9 cellular contexts compared by ENCODE assay signal in genomic region chr2:201223089-201224073, GRCh38. TPM values are rescaled to one million over a fixed set of nuclear protein-coding genes. Genes with fewer than 3 reads are reported as not detected.
A peak's percentile ranks its signal among the peaks of the same experiment; 100 is the strongest.
DNase-seq lines count a peak whose midpoint lies in the region; ATAC-seq and TF ChIP-seq lines count a peak whose summit lies in the region.
"Had no signal": no experiment of that assay in that cellular context is flagged by ENCODE, and none has a peak within 500 bp of the region (broad histone marks: within the 10 kb centered on the region; RNA-seq: fewer than 3 reads in every experiment).

No MANE protein-coding gene starts in this region.

- H3K27me3 Mint-ChIP-seq in activated naive CD8-positive, alpha-beta T cell treated with anti-CD3 and anti-CD28 coated beads for 36 hours, result no peaks in the 10 kb centered on the region

- TF ChIP-seq CTCF in GM12864 (IDR thresholded peaks at IDR 0.05; ENCODE audit: low read depth, low read length, missing control alignments), result no peak
- TF ChIP-seq CTCF in right atrium auricular region (IDR thresholded peaks at IDR 0.05), result no peak
- no peak for TF ChIP-seq CTCF in omental fat pad (IDR thresholded peaks at IDR 0.05)

- H3K9me3 ChIP-seq in right atrium auricular region, result no peaks in the 10 kb centered on the region

- peak overlapping the region; percentile 87 for H3K27ac Mint-ChIP-seq in activated naive CD8-positive, alpha-beta T cell treated with anti-CD3 and anti-CD28 coated beads for 36 hours

- no peak overlapping the region for H3K27ac ChIP-seq in right atrium auricular region

- H3K27me3 ChIP-seq in right atrium auricular region, result no peaks in the 10 kb centered on the region

- DNase-seq in GM12864 (ENCODE audit: low read depth), result peak; percentile 57
- no peak for DNase-seq in activated naive CD8-positive, alpha-beta T cell treated with anti-CD3 and anti-CD28 coated beads for 36 hours
- DNase-seq in right atrium auricular region (ENCODE audit: low spot score), result no peak
- no peak for DNase-seq in occipital lobe (lab: John Stamatoyannopoulos, UW)
- DNase-seq in omental fat pad (ENCODE audit: low spot score), result no peak
- DNase-seq in nucleus accumbens (lab: John Stamatoyannopoulos, UW), result no peak
- DNase-seq: NCI-H1048 had no signal

- H3K36me3 Mint-ChIP-seq in activated naive CD8-positive, alpha-beta T cell treated with anti-CD3 and anti-CD28 coated beads for 36 hours, result peaks cover 16% of the 10 kb centered on the region

- peaks cover 0 to 22% of the 10 kb centered on the region in 2 donors for H3K4me1 ChIP-seq in right atrium auricular region

- H3K36me3 ChIP-seq in right atrium auricular region, result no peaks in the 10 kb centered on the region

- peaks cover 61% of the 10 kb centered on the region for H3K4me1 Mint-ChIP-seq in activated naive CD8-positive, alpha-beta T cell treated with anti-CD3 and anti-CD28 coated beads for 36 hours

- peak overlapping the region; percentile 27 for H3K4me3 Mint-ChIP-seq in activated naive CD8-positive, alpha-beta T cell treated with anti-CD3 and anti-CD28 coated beads for 36 hours

- no peaks in the 10 kb centered on the region for H3K9me3 Mint-ChIP-seq in activated naive CD8-positive, alpha-beta T cell treated with anti-CD3 and anti-CD28 coated beads for 36 hours

- H3K4me3 ChIP-seq in GM12864 (ENCODE audit: low read depth, low read length) (no peak overlapping the region; the same call in 1 of the 2 replicates), right atrium auricular region (no peak overlapping the region)

- ATAC-seq in GM19397 (IDR thresholded peaks at IDR 0.05; ENCODE audit: unreplicated experiment) (peak; percentile 85), HG03097 (IDR thresholded peaks at IDR 0.05; ENCODE audit: low FRiP score, unreplicated experiment) (peak; percentile 69), omental fat pad (ENCODE audit: low FRiP score) (no peak)

RNA-seq across cellular contexts. Expression of gene CASP8, which starts 37.0 kb away (rescaled TPM):
- total RNA-seq in activated naive CD8-positive, alpha-beta T cell treated with anti-CD3 and anti-CD28 coated beads for 36 hours, result 10 to 100 TPM; 36.2 to 37.9 TPM
- 1 to 10 TPM; 3.5 to 5.1 TPM for total RNA-seq in right atrium auricular region
- total RNA-seq in occipital lobe, result 2.2 TPM
- 10 to 100 TPM; 22.9 to 31.4 (median 26.5) TPM for total RNA-seq in omental fat pad

RNA-seq across cellular contexts. Expression of gene CASP10, which starts 40.4 kb away (rescaled TPM):
- total RNA-seq in activated naive CD8-positive, alpha-beta T cell treated with anti-CD3 and anti-CD28 coated beads for 36 hours, result 10 to 100 TPM; 25.5 to 26.5 TPM
- 1 to 10 TPM; 3.5 to 6.8 TPM for total RNA-seq in right atrium auricular region
- 2.0 TPM for total RNA-seq in occipital lobe
- total RNA-seq in omental fat pad, result 10 to 100 TPM; 13.5 to 47.0 (median 15.3) TPM
